In the genomic region with DNA sequence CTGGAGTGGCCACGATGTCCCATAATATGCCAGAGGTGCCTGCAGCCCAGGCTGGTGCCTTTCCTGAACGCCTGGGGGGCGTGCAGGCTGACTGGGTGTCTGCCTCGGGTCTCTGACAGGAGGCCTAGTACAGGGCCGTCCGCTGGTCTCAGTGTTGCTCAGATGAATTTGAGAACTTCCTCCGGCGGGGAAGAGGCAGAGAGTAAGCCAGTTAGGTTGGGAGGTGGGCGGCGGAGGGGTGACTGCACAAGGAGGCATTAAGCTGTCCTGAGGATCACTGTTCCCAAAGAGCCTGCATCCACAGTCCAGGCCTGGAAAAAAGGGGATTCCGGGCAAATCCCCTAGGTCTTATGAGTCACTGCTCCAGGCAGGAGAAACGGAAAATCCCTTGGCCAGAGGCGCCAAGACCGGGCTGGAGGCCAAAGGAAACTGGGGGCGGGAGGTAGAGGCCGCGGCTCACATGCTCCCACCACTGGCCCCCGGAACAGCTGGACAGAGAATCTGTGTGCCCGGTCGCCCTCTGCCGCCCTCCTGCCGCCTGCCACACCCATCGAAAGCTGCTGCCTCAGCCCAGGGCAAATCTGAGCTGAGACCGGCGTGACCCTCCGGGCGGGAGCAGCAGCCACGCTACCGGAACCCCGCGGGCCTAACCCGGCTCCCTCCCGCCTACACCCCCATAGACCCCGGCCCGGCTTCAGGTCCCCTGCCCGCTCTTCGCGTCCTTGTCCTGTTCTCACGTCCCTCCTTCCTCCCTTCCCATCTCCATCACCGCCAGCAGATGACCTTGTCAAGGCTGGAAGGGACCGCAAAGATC, we compare ENCODE assay signal across 8 cellular contexts. TPM values are rescaled to one million over a fixed set of nuclear protein-coding genes. Genes with fewer than 3 reads are reported as not detected.
DNase-seq lines count a peak whose midpoint lies in the region; ATAC-seq, FAIRE-seq and TF ChIP-seq lines count a peak whose summit lies in the region.

No MANE protein-coding gene starts in this region.

- H3K4me1 Mint-ChIP-seq in dendritic cell treated with granulocyte-macrophage colony-stimulating factor and Interleukin-4, amounts not matched to agents 40 ng/mL and 50 ng/mL, for 4 days (ENCODE audit: low read depth), result peaks cover 61% of the 10 kb centered on the region

- peaks cover 47% of the 10 kb centered on the region for H3K36me3 Mint-ChIP-seq in dendritic cell treated with granulocyte-macrophage colony-stimulating factor and Interleukin-4, amounts not matched to agents 40 ng/mL and 50 ng/mL, for 4 days (ENCODE audit: low read depth)

- TF ChIP-seq POLR2A in H54 (IDR thresholded peaks at IDR 0.05; ENCODE audit: low read depth, low read length), result peak; percentile 41; the same call in 1 of the 2 replicates

- H3K27ac Mint-ChIP-seq in dendritic cell treated with granulocyte-macrophage colony-stimulating factor and Interleukin-4, amounts not matched to agents 40 ng/mL and 50 ng/mL, for 4 days, result peak overlapping the region; percentile 95

- FAIRE-seq in H54 (lab: Jason Lieb, UNC), result peak; percentile 48

- H3K27me3 Mint-ChIP-seq in dendritic cell treated with granulocyte-macrophage colony-stimulating factor and Interleukin-4, amounts not matched to agents 40 ng/mL and 50 ng/mL, for 4 days, result peaks cover 68% of the 10 kb centered on the region

- H3K4me3 Mint-ChIP-seq in dendritic cell treated with granulocyte-macrophage colony-stimulating factor and Interleukin-4, amounts not matched to agents 40 ng/mL and 50 ng/mL, for 4 days, result peak overlapping the region; percentile 92

- intact Hi-C loops in dendritic cell treated with granulocyte-macrophage colony-stimulating factor and Interleukin-4, amounts not matched to agents 40 ng/mL and 50 ng/mL, for 4 days (cut with micrococcal nuclease), result no loop called here

- peak; percentile 61 for ATAC-seq in left lobe of liver
- ATAC-seq in GM21529 (IDR thresholded peaks at IDR 0.05; ENCODE audit: unreplicated experiment), result no peak
- no peak for ATAC-seq in HG02588 (IDR thresholded peaks at IDR 0.05; ENCODE audit: unreplicated experiment)

- no peaks in the 10 kb centered on the region for H3K9me3 Mint-ChIP-seq in dendritic cell treated with granulocyte-macrophage colony-stimulating factor and Interleukin-4, amounts not matched to agents 40 ng/mL and 50 ng/mL, for 4 days

- DNase-seq in AG10803 (ENCODE audit: low read depth), result peak; percentile 89
- DNase-seq in H54 (ENCODE audit: insufficient read length, low spot score), result peak; percentile 91
- DNase-seq in SW480 (ENCODE audit: low spot score), result peak; percentile 87
- DNase-seq in left lobe of liver (ENCODE audit: low spot score), result peak; percentile 87
- peak; percentile 45 for DNase-seq in stimulated activated CD4-positive, alpha-beta T cell treated with anti-CD3 and anti-CD28 coated beads, Interleukin-1b, Interleukin-23, amount 100 ng/mL, for 48 hours

- peak; percentile 24; the same call in 1 of the 2 replicates for TF ChIP-seq CTCF in AG10803 (conservative IDR thresholded peaks at IDR 0.05; ENCODE audit: low read length)

- peak overlapping the region; percentile 58 for H3K4me3 ChIP-seq in AG10803 (ENCODE audit: low read length)

RNA-seq across cellular contexts. Expression of gene TRIM47, which starts 1.2 kb away (rescaled TPM):
- 24.3 TPM for total RNA-seq in left lobe of liver

RNA-seq across cellular contexts. Expression of gene TRIM65, which starts 19.6 kb away (rescaled TPM):
- total RNA-seq in left lobe of liver, result 9.8 TPM

RNA-seq across cellular contexts. Expression of gene WBP2, which starts 22.0 kb away (rescaled TPM):
- total RNA-seq in left lobe of liver, result 68.3 TPM

RNA-seq across cellular contexts. Expression of gene MRPL38, which starts 27.5 kb away (rescaled TPM):
- total RNA-seq in left lobe of liver, result 82.4 TPM

RNA-seq across cellular contexts. Expression of gene UNC13D, which starts 32.9 kb away (rescaled TPM):
- total RNA-seq in left lobe of liver, result 10.8 TPM
